8 cellular contexts compared by ENCODE assay signal in the genomic region with DNA sequence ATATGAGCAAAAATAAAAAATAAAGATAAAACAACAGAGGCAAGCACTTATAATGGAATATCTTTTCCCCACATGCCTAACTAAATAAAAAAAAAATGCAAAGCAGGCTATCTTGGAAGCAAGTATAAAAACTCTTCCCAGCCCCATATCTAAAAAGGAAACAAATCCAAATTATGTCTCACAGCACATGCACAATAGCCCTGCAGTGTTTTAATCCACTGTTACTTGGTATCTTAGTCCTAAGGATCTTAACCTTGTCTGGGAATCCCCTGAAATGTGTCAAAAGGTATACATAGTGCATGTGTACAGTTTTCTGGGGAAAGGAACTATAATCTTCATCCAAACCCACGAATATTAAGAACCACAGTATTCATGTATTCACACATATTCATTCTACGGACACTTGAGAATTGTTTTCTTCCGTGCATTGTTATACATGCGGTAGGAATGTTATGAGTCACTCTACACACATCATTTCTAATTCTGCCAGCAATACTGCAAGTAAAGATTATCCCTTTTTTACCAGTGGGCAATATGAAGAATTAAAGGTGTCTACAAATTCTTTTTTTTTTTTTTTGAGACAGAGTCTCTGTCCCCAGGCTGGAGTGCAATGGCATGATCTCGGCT. TPM values are rescaled to one million over a fixed set of nuclear protein-coding genes. Genes with fewer than 3 reads are reported as not detected.
DNase-seq lines count a peak whose midpoint lies in the region; ATAC-seq, FAIRE-seq and TF ChIP-seq lines count a peak whose summit lies in the region.

No MANE protein-coding gene starts in this region.

- WGBS in heart right ventricle, 2 donors, result 63 to 76% methylated on average over 5 of the region's 5 CpGs

- H3K36me3 ChIP-seq in heart right ventricle, result no peaks in the 10 kb centered on the region

- no peak overlapping the region for H3K27ac ChIP-seq in heart right ventricle

- no peaks in the 10 kb centered on the region for H3K27me3 ChIP-seq in heart right ventricle

- no peaks in the 10 kb centered on the region for H3K9me3 ChIP-seq in heart right ventricle

- intact Hi-C loops in Right ventricle myocardium inferior (cut with DNase I), result no loop called here
- intact Hi-C loops in heart right ventricle (cut with DNase I), result no loop called here

- DNase-seq in ELR (ENCODE audit: low read depth) (peak; percentile 85), HTR-8/SVneo (ENCODE audit: insufficient read length, low spot score) (peak; percentile 49), fibroblast of the conjunctiva (ENCODE audit: low read depth) (peak; percentile 50), Right ventricle myocardium inferior (ENCODE audit: missing footprints) (no peak), heart right ventricle (no peak), hypothalamus (lab: John Stamatoyannopoulos, UW) (no peak)

- peaks cover 0 to 11% (median 0%) of the 10 kb centered on the region in 9 donors for H3K4me1 ChIP-seq in heart right ventricle

- ATAC-seq in GM21723 (IDR thresholded peaks at IDR 0.05; ENCODE audit: unreplicated experiment) (peak; percentile 47), Right ventricle myocardium inferior (no peak), heart right ventricle (no peak), HG02763 (IDR thresholded peaks at IDR 0.05; ENCODE audit: unreplicated experiment) (no peak)

- TF ChIP-seq CTCF in heart right ventricle (IDR thresholded peaks at IDR 0.05), result no peak

- H3K4me3 ChIP-seq in heart right ventricle, result no peak overlapping the region

- peak; percentile 63 for FAIRE-seq in HTR-8/SVneo (lab: Jason Lieb, UNC)

RNA-seq across cellular contexts. Expression of gene SNX2, which starts 47.8 kb away (rescaled TPM):
- total RNA-seq in Right ventricle myocardium inferior, result 41.4 TPM
- 10 to 100 TPM; 30.6 to 48.5 (median 36.1) TPM for total RNA-seq in heart right ventricle
- 10 to 100 TPM; 15.1 to 26.5 TPM for polyA plus RNA-seq in heart right ventricle

Comparison
In these comparisons a context has a peak if more than half of its experiments do, and no peak if none do; other contexts are left out.
1. DNase-seq: peak in ELR (single experiment), HTR-8/SVneo (single experiment) and fibroblast of the conjunctiva (single experiment); none in Right ventricle myocardium inferior (single experiment), heart right ventricle (0 of 2) and hypothalamus (0 of 51).